8 cellular contexts compared by ENCODE assay signal in genomic region chr2:37083873-37084792, GRCh38. TPM values are rescaled to one million over a fixed set of nuclear protein-coding genes. Genes with fewer than 3 reads are reported as not detected.
DNase-seq lines count a peak whose midpoint lies in the region; ATAC-seq and TF ChIP-seq lines count a peak whose summit lies in the region.

Gene GPATCH11, plus strand, starts transcription at chr2:37084518. Its CDS starts 3,864 bp downstream, at chr2:37088382.
Gene HEATR5B, minus strand, starts transcription at chr2:37084372. Its CDS starts 958 bp downstream, at chr2:37083414.

- H3K27me3 Mint-ChIP-seq in WTC11 (ENCODE audit: low read depth): no peaks in the 10 kb centered on the region
- H3K27me3 Mint-ChIP-seq in central memory CD8-positive, alpha-beta T cell: no peaks in the 10 kb centered on the region

- peaks cover 2% of the 10 kb centered on the region; the same call in 1 of the 2 replicates for H3K36me3 Mint-ChIP-seq in WTC11
- H3K36me3 Mint-ChIP-seq in central memory CD8-positive, alpha-beta T cell (ENCODE audit: insufficient read depth): peaks cover 21% of the 10 kb centered on the region

- H3K4me3 Mint-ChIP-seq in WTC11: no peak within 1 kb of the TSS
- no peak within 1 kb of the TSS for H3K4me3 Mint-ChIP-seq in central memory CD8-positive, alpha-beta T cell

- no peak within 1 kb of the TSS; the same call in 1 of the 2 replicates for H3K27ac Mint-ChIP-seq in WTC11
- no peak within 1 kb of the TSS for H3K27ac Mint-ChIP-seq in central memory CD8-positive, alpha-beta T cell (ENCODE audit: low read depth)

- TF ChIP-seq CTCF in WTC11 (IDR thresholded peaks at IDR 0.05): no peak

- no peaks in the 10 kb centered on the region for H3K9me3 Mint-ChIP-seq in WTC11
- H3K9me3 Mint-ChIP-seq in central memory CD8-positive, alpha-beta T cell: no peaks in the 10 kb centered on the region

- CTCF ChIA-PET in WTC11 (lab: Charles Lee): interaction anchor here (0.8 to 1.2 kb wide), 3 partner anchors 29 to 299 kb away, joined by 3 to 4 read pairs (median 3); no protein-coding TSS in a partner anchor

- peak; percentile 81 for TF ChIP-seq POLR2A in GM18951 (IDR thresholded peaks at IDR 0.05; ENCODE audit: extremely low read depth, insufficient read depth, insufficient read length)

- DNase-seq in AG08396 (ENCODE audit: low spot score) (peak; percentile 98), NCI-H2227 treated with DMSO at 0.1 percent for 48 hours (lab: John Stamatoyannopoulos, UW) (peak; percentile 99), WTC11 (ENCODE audit: low spot score) (peak; percentile 98), islet precursor cell (peak; percentile 99)
- peak; percentile 79 to 80 for DNase-seq in central memory CD8-positive, alpha-beta T cell (ENCODE audit: low spot score in 2 of 2)
- DNase-seq in stimulated activated CD4-positive, alpha-beta T cell treated with anti-CD3 and anti-CD28 coated beads, Interleukin-12 subunit alpha, Interleukin-12 subunit beta, amount 100 ng/mL, for 48 hours (ENCODE audit: low read depth in 2 of 3, low spot score in 1 of 3): peak; percentile 82 to 91 (median 90)

- peak; percentile 78 for ATAC-seq in HG03175 (IDR thresholded peaks at IDR 0.05; ENCODE audit: unreplicated experiment)
- peak; percentile 96 for ATAC-seq in WTC11
- ATAC-seq in central memory CD8-positive, alpha-beta T cell (replicated peaks; ENCODE audit: extremely low read depth, poor library complexity, severe bottlenecking): peak; percentile 79

- in situ Hi-C loops in GM18951 (cut with MboI; ENCODE audit: low sequenced_read_pairs, unreplicated experiment): no loop called here

- POLR2A ChIA-PET in WTC11 (lab: Charles Lee): interaction anchor here (0.6 kb wide), 1 partner anchor 173 kb away, joined by 8 read pairs; no protein-coding TSS in a partner anchor

- H3K4me1 Mint-ChIP-seq in WTC11: no peaks in the 10 kb centered on the region; the same call in 1 of the 2 replicates
- peaks cover 58% of the 10 kb centered on the region for H3K4me1 Mint-ChIP-seq in central memory CD8-positive, alpha-beta T cell

TF ChIP-seq in WTC11, 78 proteins besides CTCF, POLR2A, EP300 and RAD21:
- TF ChIP-seq RELA (CRISPR knock-in tag; IDR thresholded peaks at IDR 0.05; ENCODE audit: borderline replicate concordance) (0 out of 2 replicates have a peak, but pooled peaks have one; percentile 53), E2F5 (CRISPR knock-in tag; IDR thresholded peaks at IDR 0.05) (0 out of 2 replicates have a peak, but pooled peaks have one; percentile 10), ATF3 (CRISPR knock-in tag; conservative IDR thresholded peaks at IDR 0.05) (no peak), ZNF423 (CRISPR knock-in tag; IDR thresholded peaks at IDR 0.05) (peak; percentile 57; the same call in 1 of the 2 replicates), SP1 (CRISPR knock-in tag; conservative IDR thresholded peaks at IDR 0.05) (no peak), MAX (CRISPR knock-in tag; IDR thresholded peaks at IDR 0.05) (peak; percentile 66; the same call in 1 of the 2 replicates), USF1 (CRISPR knock-in tag; IDR thresholded peaks at IDR 0.05) (peak; percentile 57; the same call in 1 of the 2 replicates), GABPB1 (CRISPR knock-in tag; IDR thresholded peaks at IDR 0.05) (peak; percentile 68), FOXP4 (CRISPR knock-in tag; IDR thresholded peaks at IDR 0.05) (0 out of 2 replicates have a peak, but pooled peaks have one; percentile 63), ETV6 (CRISPR knock-in tag; IDR thresholded peaks at IDR 0.05) (peak; percentile 22; the same call in 1 of the 2 replicates), IRF2 (CRISPR knock-in tag; IDR thresholded peaks at IDR 0.05; ENCODE audit: borderline replicate concordance, low read depth) (no peak), CREM (CRISPR knock-in tag; IDR thresholded peaks at IDR 0.05) (no peak)
- TF ChIP-seq, protein P1, sequence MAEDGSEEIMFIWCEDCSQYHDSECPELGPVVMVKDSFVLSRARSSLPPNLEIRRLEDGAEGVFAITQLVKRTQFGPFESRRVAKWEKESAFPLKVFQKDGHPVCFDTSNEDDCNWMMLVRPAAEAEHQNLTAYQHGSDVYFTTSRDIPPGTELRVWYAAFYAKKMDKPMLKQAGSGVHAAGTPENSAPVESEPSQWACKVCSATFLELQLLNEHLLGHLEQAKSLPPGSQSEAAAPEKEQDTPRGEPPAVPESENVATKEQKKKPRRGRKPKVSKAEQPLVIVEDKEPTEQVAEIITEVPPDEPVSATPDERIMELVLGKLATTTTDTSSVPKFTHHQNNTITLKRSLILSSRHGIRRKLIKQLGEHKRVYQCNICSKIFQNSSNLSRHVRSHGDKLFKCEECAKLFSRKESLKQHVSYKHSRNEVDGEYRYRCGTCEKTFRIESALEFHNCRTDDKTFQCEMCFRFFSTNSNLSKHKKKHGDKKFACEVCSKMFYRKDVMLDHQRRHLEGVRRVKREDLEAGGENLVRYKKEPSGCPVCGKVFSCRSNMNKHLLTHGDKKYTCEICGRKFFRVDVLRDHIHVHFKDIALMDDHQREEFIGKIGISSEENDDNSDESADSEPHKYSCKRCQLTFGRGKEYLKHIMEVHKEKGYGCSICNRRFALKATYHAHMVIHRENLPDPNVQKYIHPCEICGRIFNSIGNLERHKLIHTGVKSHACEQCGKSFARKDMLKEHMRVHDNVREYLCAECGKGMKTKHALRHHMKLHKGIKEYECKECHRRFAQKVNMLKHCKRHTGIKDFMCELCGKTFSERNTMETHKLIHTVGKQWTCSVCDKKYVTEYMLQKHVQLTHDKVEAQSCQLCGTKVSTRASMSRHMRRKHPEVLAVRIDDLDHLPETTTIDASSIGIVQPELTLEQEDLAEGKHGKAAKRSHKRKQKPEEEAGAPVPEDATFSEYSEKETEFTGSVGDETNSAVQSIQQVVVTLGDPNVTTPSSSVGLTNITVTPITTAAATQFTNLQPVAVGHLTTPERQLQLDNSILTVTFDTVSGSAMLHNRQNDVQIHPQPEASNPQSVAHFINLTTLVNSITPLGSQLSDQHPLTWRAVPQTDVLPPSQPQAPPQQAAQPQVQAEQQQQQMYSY (CRISPR knock-in tag; IDR thresholded peaks at IDR 0.05): 0 out of 2 replicates have a peak, but pooled peaks have one; percentile 21

RNA-seq across cellular contexts. Expression of gene GPATCH11, which starts in this region (rescaled TPM):
- total RNA-seq in WTC11 (2021): 3.5 to 4.8 TPM (median 4.0 TPM) in 3 replicates

RNA-seq across cellular contexts. Expression of gene HEATR5B, which starts in this region (rescaled TPM):
- 11.0 to 12.6 TPM (median 12.5 TPM) in 3 replicates for total RNA-seq in WTC11 (2021)

Comparison
In these comparisons a context has a peak if more than half of its experiments do, and no peak if none do; other contexts are left out.
1. Peak in every context shown above with its lines: DNase-seq and ATAC-seq.